In genomic region chr19:40360020-40360686, GRCh38 we compare ENCODE assay signal across 20 cellular contexts. TPM values are rescaled to one million over a fixed set of nuclear protein-coding genes. Genes with fewer than 3 reads are reported as not detected.
"Had no signal": no experiment of that assay in that cellular context is flagged by ENCODE, and none has a peak within 500 bp of the region (broad histone marks: within the 10 kb centered on the region; RNA-seq: fewer than 3 reads in every experiment).

No MANE protein-coding gene starts in this region.

- H3K4me3 ChIP-seq: ascending aorta, coronary artery, lung, spleen had no signal

- H3K27ac ChIP-seq: ascending aorta had no signal

- H3K9me3 ChIP-seq: ascending aorta, spleen had no signal

- H3K4me1 ChIP-seq: ascending aorta had no signal

- H3K27me3 ChIP-seq: ascending aorta, spleen had no signal

- DNase-seq: activated CD4-positive, alpha-beta T cell treated with anti-CD3 and anti-CD28 coated beads for 48 hours; activated CD4-positive, CD25-positive, alpha-beta regulatory T cell; activated CD8-positive, alpha-beta memory T cell treated with anti-CD3 and anti-CD28 coated beads, Interleukin-2, amount 50 U/mL, for 4 hours; activated effector memory CD4-positive, alpha-beta T cell treated with anti-CD3 and anti-CD28 coated beads, Interleukin-2, amount 50 U/mL, for 16 hours; activated naive CD4-positive, alpha-beta T cell treated with anti-CD3 and anti-CD28 coated beads, Interleukin-2, amount 50 U/mL, for 16 hours; activated T-cell treated with anti-CD3 and anti-CD28 coated beads, Interleukin-2, amount 50 U/mL, for 4 hours; erythroblast; foreskin melanocyte; kidney; occipital lobe; retina; spleen; stimulated activated CD4-positive, alpha-beta T cell treated with anti-CD3 and anti-CD28 coated beads, Interleukin-4, amount 100 ng/mL, for 4 hours had no signal

- FAIRE-seq: endometrium, kidney had no signal

- ATAC-seq: activated T-cell treated with anti-CD3 and anti-CD28 coated beads, Interleukin-2, amount 50 U/mL, for 4 hours; left lobe of liver; stimulated activated memory B cell treated with anti-CD40 and anti-IgM and Interleukin-4, amounts not matched to agents 10 μg/mL and 1 μg/mL and 100 μg/mL, for 72 hours had no signal

RNA-seq across cellular contexts. Expression of gene HIPK4, which starts 29.8 kb away (rescaled TPM):
- total RNA-seq: ascending aorta, left lobe of liver, urinary bladder had no signal
